1 cellular context compared by ENCODE assay signal in the genomic region with DNA sequence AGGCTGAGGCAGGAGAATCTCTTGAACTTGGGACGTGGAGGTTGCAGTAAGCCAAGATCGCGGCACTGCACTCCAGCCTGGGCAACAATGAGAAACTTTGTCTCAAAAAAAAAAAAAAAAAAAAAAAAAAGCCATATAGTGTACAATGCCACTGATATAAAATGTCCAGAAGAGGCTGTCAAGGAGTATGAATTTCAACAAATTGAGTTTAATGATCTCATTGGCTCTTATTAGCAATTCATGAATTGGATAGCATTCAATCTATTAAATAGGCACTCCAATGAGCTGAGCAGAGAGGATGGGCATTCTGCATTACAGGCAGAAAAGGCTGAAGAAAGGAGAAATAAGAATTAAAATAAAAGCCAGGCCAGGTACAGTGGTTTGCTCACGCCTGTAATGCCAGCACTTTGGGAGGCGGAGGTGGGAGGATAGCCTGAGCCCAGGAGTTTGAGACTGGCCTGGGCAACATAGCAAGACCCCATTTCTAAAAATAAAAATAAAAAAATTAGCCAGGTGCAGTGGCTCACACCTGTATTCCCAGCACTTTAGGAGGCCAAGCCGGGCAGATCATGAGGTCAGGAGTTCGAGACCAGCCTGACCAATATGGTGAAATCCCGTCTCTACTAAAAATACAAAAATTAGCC.
TF ChIP-seq lines count a peak whose summit lies in the region.

No MANE protein-coding gene starts in this region.

TF ChIP-seq in A549, 52 proteins besides CTCF, POLR2A, EP300 and RAD21 (continued from another document):
- TF ChIP-seq HOXA7 (CRISPR knock-in tag; IDR thresholded peaks at IDR 0.05): no peak
- TF ChIP-seq ELK1 (IDR thresholded peaks at IDR 0.05; ENCODE audit: low read depth, low read length): no peak
- TF ChIP-seq CBX2 (IDR thresholded peaks at IDR 0.05; ENCODE audit: borderline replicate concordance, low read depth): no peak
- no peak for TF ChIP-seq TP53 (CRISPR knock-in tag; IDR thresholded peaks at IDR 0.05)
- TF ChIP-seq FOXS1 (CRISPR knock-in tag; IDR thresholded peaks at IDR 0.05): no peak
- TF ChIP-seq GATA3 (IDR thresholded peaks at IDR 0.05; ENCODE audit: borderline replicate concordance): no peak
- TF ChIP-seq CHD2 (IDR thresholded peaks at IDR 0.05; ENCODE audit: low read length, partially characterized antibody): no peak
- no peak for TF ChIP-seq RFX5 (IDR thresholded peaks at IDR 0.05)
- TF ChIP-seq PHF8 (IDR thresholded peaks at IDR 0.05; ENCODE audit: borderline replicate concordance, low read depth): no peak
- no peak for TF ChIP-seq HOXB13 (CRISPR knock-in tag; IDR thresholded peaks at IDR 0.05; ENCODE audit: low read depth)
- TF ChIP-seq TFCP2L1 (CRISPR knock-in tag; IDR thresholded peaks at IDR 0.05): no peak
- TF ChIP-seq ESRRA (IDR thresholded peaks at IDR 0.05; ENCODE audit: borderline replicate concordance, low read length): no peak
